ENCODE assay signal across 31 cellular contexts in genomic region chr3:129739613-129740012, GRCh38.
"Had no signal": no experiment of that assay in that cellular context is flagged by ENCODE, and none has a peak within 500 bp of the region (broad histone marks: within the 10 kb centered on the region; RNA-seq: fewer than 3 reads in every experiment).

No MANE protein-coding gene starts in this region.

- H3K27me3 Mint-ChIP-seq: effector memory CD8-positive, alpha-beta T cell; naive B cell; natural killer cell treated with Interleukin-12 subunit alpha and Interleukin-12 subunit beta and Interleukin-15 and Interleukin-18, amount 100 ng/mL, for 72 hours; progenitor cell of endocrine pancreas had no signal

- ATAC-seq: effector memory CD8-positive, alpha-beta T cell; heart right ventricle; left colon; left ventricle myocardium superior; mucosa of descending colon; natural killer cell treated with Interleukin-12 subunit alpha and Interleukin-12 subunit beta and Interleukin-15 and Interleukin-18, amount 100 ng/mL, for 72 hours; stimulated activated effector memory CD8-positive, alpha-beta T cell treated with anti-CD3 and anti-CD28 coated beads, Interleukin-12 subunit alpha, Interleukin-12 subunit beta, amount 100 ng/mL, for 72 hours had no signal

- FAIRE-seq: endometrium had no signal

- DNase-seq: cortex of kidney; effector memory CD8-positive, alpha-beta T cell; erythroblast; esophagus squamous epithelium; foreskin melanocyte; glutamatergic neuron; heart right ventricle; hypothalamus; immature natural killer cell; islet precursor cell; kidney glomerular epithelial cell; left colon; left ventricle myocardium superior; mesenchymal stem cell; mucosa of descending colon; naive B cell; sigmoid colon; stimulated activated CD4-positive, alpha-beta T cell treated with anti-CD3 and anti-CD28 coated beads, Interleukin-2, amount 100 ng/mL, for 24 hours; stimulated activated CD4-positive, alpha-beta T cell treated with anti-CD3 and anti-CD28 coated beads, Interleukin-4, amount 100 ng/mL, for 24 hours; stimulated activated naive CD4-positive, alpha-beta T cell treated with Interleukin-2 at 50 U/mL for 16 hours; stomach; thyroid gland had no signal

- H3K4me3 Mint-ChIP-seq: effector memory CD8-positive, alpha-beta T cell; immature natural killer cell; mesothelial cell of epicardium; naive B cell; natural killer cell treated with Interleukin-12 subunit alpha and Interleukin-12 subunit beta and Interleukin-15 and Interleukin-18, amount 100 ng/mL, for 72 hours; neural progenitor cell; stimulated activated effector memory CD8-positive, alpha-beta T cell treated with anti-CD3 and anti-CD28 coated beads, Interleukin-12 subunit alpha, Interleukin-12 subunit beta, amount 100 ng/mL, for 72 hours had no signal

- H3K36me3 ChIP-seq: neural progenitor cell, right atrium auricular region, sigmoid colon, stomach, thyroid gland had no signal

- H3K9me3 ChIP-seq: esophagus squamous epithelium, heart right ventricle, mucosa of descending colon, right atrium auricular region, sigmoid colon, stomach, thyroid gland had no signal

- H3K4me1 Mint-ChIP-seq: neural progenitor cell had no signal

- H3K27me3 ChIP-seq: esophagus squamous epithelium, heart right ventricle, neural progenitor cell, right atrium auricular region, sigmoid colon, stomach, thyroid gland had no signal

- H3K4me3 ChIP-seq: esophagus squamous epithelium, heart right ventricle, lung, mucosa of descending colon, neural progenitor cell, right atrium auricular region, sigmoid colon, stomach, thyroid gland had no signal

- H3K36me3 Mint-ChIP-seq: immature natural killer cell; natural killer cell treated with Interleukin-12 subunit alpha and Interleukin-12 subunit beta and Interleukin-15 and Interleukin-18, amount 100 ng/mL, for 72 hours; stimulated activated effector memory CD8-positive, alpha-beta T cell treated with anti-CD3 and anti-CD28 coated beads, Interleukin-12 subunit alpha, Interleukin-12 subunit beta, amount 100 ng/mL, for 72 hours had no signal

- H2AFZ ChIP-seq: neural progenitor cell, parathyroid adenoma had no signal

- H3K27ac Mint-ChIP-seq: effector memory CD8-positive, alpha-beta T cell; mesothelial cell of epicardium; natural killer cell treated with Interleukin-12 subunit alpha and Interleukin-12 subunit beta and Interleukin-15 and Interleukin-18, amount 100 ng/mL, for 72 hours; neural progenitor cell; progenitor cell of endocrine pancreas; stimulated activated effector memory CD8-positive, alpha-beta T cell treated with anti-CD3 and anti-CD28 coated beads, Interleukin-12 subunit alpha, Interleukin-12 subunit beta, amount 100 ng/mL, for 72 hours had no signal

- H3K27ac ChIP-seq: esophagus squamous epithelium, heart right ventricle, neural progenitor cell, parathyroid adenoma, right atrium auricular region, sigmoid colon, stomach, thyroid gland had no signal

- H3K4me1 ChIP-seq: esophagus squamous epithelium, neural progenitor cell, right atrium auricular region had no signal

- H3K9me3 Mint-ChIP-seq: effector memory CD8-positive, alpha-beta T cell; immature natural killer cell; mesothelial cell of epicardium; naive B cell; natural killer cell treated with Interleukin-12 subunit alpha and Interleukin-12 subunit beta and Interleukin-15 and Interleukin-18, amount 100 ng/mL, for 72 hours; neural progenitor cell; stimulated activated effector memory CD8-positive, alpha-beta T cell treated with anti-CD3 and anti-CD28 coated beads, Interleukin-12 subunit alpha, Interleukin-12 subunit beta, amount 100 ng/mL, for 72 hours had no signal

- H3K4me2 ChIP-seq: neural progenitor cell had no signal
